In genomic region chr16:22903716-22904115, GRCh38 we compare ENCODE assay signal across 23 cellular contexts.
"Had no signal": no experiment of that assay in that cellular context is flagged by ENCODE, and none has a peak within 500 bp of the region (broad histone marks: within the 10 kb centered on the region; RNA-seq: fewer than 3 reads in every experiment).

No MANE protein-coding gene starts in this region.

- H3K4me3 ChIP-seq: colonic mucosa, coronary artery, dorsolateral prefrontal cortex, esophagus muscularis mucosa, esophagus squamous epithelium, gastrocnemius medialis, gastroesophageal sphincter, heart left ventricle, heart right ventricle had no signal

- H3K27ac ChIP-seq: colonic mucosa, coronary artery, epithelial cell of prostate, esophagus muscularis mucosa, esophagus squamous epithelium, foreskin keratinocyte, gastrocnemius medialis, gastroesophageal sphincter, heart left ventricle, heart right ventricle had no signal

- H3K9me3 ChIP-seq: colonic mucosa, esophagus squamous epithelium, gastrocnemius medialis had no signal

- H3K9me3 Mint-ChIP-seq: dendritic cell treated with granulocyte-macrophage colony-stimulating factor and Interleukin-4, amounts not matched to agents 40 ng/mL and 50 ng/mL, for 4 days; effector memory CD8-positive, alpha-beta T cell had no signal

- H3K4me3 Mint-ChIP-seq: dendritic cell treated with granulocyte-macrophage colony-stimulating factor and Interleukin-4, amounts not matched to agents 40 ng/mL and 50 ng/mL, for 4 days; effector memory CD8-positive, alpha-beta T cell had no signal

- DNase-seq: colonic mucosa; cortex of kidney; dermis blood vessel endothelial cell; dorsolateral prefrontal cortex; effector CD4-positive, alpha-beta T cell; effector CD8-positive, alpha-beta T cell; effector memory CD4-positive, alpha-beta T cell; effector memory CD8-positive, alpha-beta T cell; erythroblast; esophagus squamous epithelium; foreskin fibroblast; foreskin keratinocyte; foreskin melanocyte; gastrocnemius medialis; glutamatergic neuron; head of caudate nucleus; heart left ventricle; heart right ventricle had no signal

- H3K36me3 ChIP-seq: colonic mucosa, esophagus muscularis mucosa, esophagus squamous epithelium, gastrocnemius medialis, gastroesophageal sphincter, heart left ventricle, heart right ventricle had no signal

- H3K27me3 ChIP-seq: colonic mucosa, dorsolateral prefrontal cortex, foreskin keratinocyte had no signal

- H3K4me1 ChIP-seq: colonic mucosa, gastrocnemius medialis had no signal

- H3K27ac Mint-ChIP-seq: dendritic cell treated with granulocyte-macrophage colony-stimulating factor and Interleukin-4, amounts not matched to agents 40 ng/mL and 50 ng/mL, for 4 days; effector memory CD8-positive, alpha-beta T cell had no signal
